Comparison of ENCODE assay signal across 34 cellular contexts in genomic region chr9:118554987-118555386, GRCh38.
"Had no signal": no experiment of that assay in that cellular context is flagged by ENCODE, and none has a peak within 500 bp of the region (broad histone marks: within the 10 kb centered on the region; RNA-seq: fewer than 3 reads in every experiment).

No MANE protein-coding gene starts in this region.

- H3K27me3 ChIP-seq: MG63 had no signal

- H3K9ac ChIP-seq: KMS-11 had no signal

- H3K4me2 ChIP-seq: KMS-11 had no signal

- H3K27ac ChIP-seq: KMS-11 had no signal

- H3K9me3 ChIP-seq: MG63 had no signal

- DNase-seq: Karpas-422, Kasumi-1, MG63, MM.1S, MV-4-11, NCI-H1048, NCI-H1092, NCI-H1092 treated with DMSO at 0.1 percent for 48 hours, NCI-H1105, NCI-H1105 treated with DMSO at 0.1 percent for 48 hours, NCI-H1417, NCI-H1417 treated with DMSO at 0.1 percent for 48 hours, NCI-H1436, NCI-H1436 treated with DMSO at 0.1 percent for 48 hours, NCI-H146, NCI-H1694, NCI-H1694 treated with DMSO at 0.1 percent for 48 hours, NCI-H187, NCI-H187 treated with DMSO at 0.1 percent for 48 hours, NCI-H1930, NCI-H2029, NCI-H2029 treated with DMSO at 0.1 percent for 48 hours, NCI-H2081, NCI-H2081 treated with DMSO at 0.1 percent for 48 hours, NCI-H2107, NCI-H2171, NCI-H2171 treated with DMSO at 0.1 percent for 48 hours, NCI-H2227 treated with DMSO at 0.1 percent for 48 hours, NCI-H226, NCI-H345, NCI-H446, NCI-H446 treated with DMSO at 0.1 percent for 48 hours, NCI-H510A had no signal
